In the genomic region with DNA sequence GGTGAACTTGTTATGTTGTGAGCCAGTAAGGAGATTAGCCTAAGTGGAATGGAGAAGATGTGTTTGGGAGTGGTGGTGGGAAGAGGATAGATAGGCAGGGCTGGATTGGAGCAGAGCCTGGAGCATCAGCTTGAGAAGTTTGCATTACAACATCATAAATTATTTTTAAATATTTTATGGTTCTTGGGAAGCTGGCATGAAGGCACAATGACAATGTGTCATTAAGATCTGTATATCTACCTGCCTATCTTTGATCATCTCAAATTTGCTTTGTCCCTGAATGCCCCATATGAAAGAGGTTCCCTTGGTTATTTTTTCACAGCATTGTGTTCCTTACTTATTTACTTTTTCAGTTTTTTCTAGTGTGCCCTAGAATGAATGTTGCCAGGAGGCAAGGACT, we compare ENCODE assay signal across 16 cellular contexts. TPM values are rescaled to one million over a fixed set of nuclear protein-coding genes. Genes with fewer than 3 reads are reported as not detected.
DNase-seq lines count a peak whose midpoint lies in the region; ATAC-seq and TF ChIP-seq lines count a peak whose summit lies in the region.
"Had no signal": no experiment of that assay in that cellular context is flagged by ENCODE, and none has a peak within 500 bp of the region (broad histone marks: within the 10 kb centered on the region; RNA-seq: fewer than 3 reads in every experiment).

No MANE protein-coding gene starts in this region.

- H3K9me2 ChIP-seq in GM23248 (ENCODE audit: insufficient read depth): no peaks in the 10 kb centered on the region

- H3K4me2 ChIP-seq in GM23248 (ENCODE audit: unreplicated experiment): no peak overlapping the region
- H3K4me2 ChIP-seq: BLaER1, GM23338 had no signal

- H3K4me1 ChIP-seq in esophagus (ENCODE audit: control insufficient read depth in 2 of 2, insufficient read depth in 2 of 2, low read length in 1 of 2): peaks cover 0 to 2% of the 10 kb centered on the region in 2 donors
- H3K4me1 ChIP-seq in prostate gland (replicated peaks): peaks cover 20% of the 10 kb centered on the region
- peaks cover 15% of the 10 kb centered on the region for H3K4me1 ChIP-seq in GM23248 (ENCODE audit: insufficient read depth)
- H3K4me1 ChIP-seq: Caco-2 had no signal

- no peak for TF ChIP-seq CTCF in C4-2B (conservative IDR thresholded peaks at IDR 0.05)
- TF ChIP-seq CTCF in prostate gland (IDR thresholded peaks at IDR 0.05): no peak

- in situ Hi-C loops in GM23248 (cut with MboI): loop anchor here (5.0 kb wide), 1 partner anchor 251 kb away; no protein-coding TSS in a partner anchor

- peaks cover 11% of the 10 kb centered on the region for H3F3A ChIP-seq in GM23248 (ENCODE audit: insufficient read depth)

- H3K4me3 ChIP-seq in esophagus (ENCODE audit: low read depth in 1 of 2, low read length in 2 of 2): no peak overlapping the region
- no peak overlapping the region for H3K4me3 ChIP-seq in prostate gland
- H3K4me3 ChIP-seq in GM23248: no peak overlapping the region
- H3K4me3 ChIP-seq: BLaER1, GM23338 had no signal

- H3K27ac Mint-ChIP-seq in T-helper 17 cell: peak overlapping the region; percentile 83
- H3K27ac Mint-ChIP-seq: CD4-positive, CD25-positive, alpha-beta regulatory T cell; GM23338 had no signal

- H3K4me3 Mint-ChIP-seq in T-helper 17 cell: no peak overlapping the region
- H3K4me3 Mint-ChIP-seq: CD4-positive, CD25-positive, alpha-beta regulatory T cell; GM23338 had no signal

- H3K9me3 ChIP-seq in T-helper 17 cell (ENCODE audit: control insufficient read depth, low read length, poor library complexity, severe bottlenecking) (no peaks in the 10 kb centered on the region), esophagus (ENCODE audit: control insufficient read depth in 2 of 2, insufficient read depth in 1 of 2, low read depth in 1 of 2, low read length in 1 of 2) (no peaks in the 10 kb centered on the region), prostate gland (no peaks in the 10 kb centered on the region), GM23248 (ENCODE audit: low read depth) (no peaks in the 10 kb centered on the region)
- H3K9me3 ChIP-seq: BLaER1, Caco-2 had no signal

- no peak overlapping the region for H3K9ac ChIP-seq in GM23248
- H3K9ac ChIP-seq: BLaER1 had no signal

- no peak for TF ChIP-seq POLR2A in prostate gland (IDR thresholded peaks at IDR 0.05)

- intact Hi-C loops in prostate gland (cut with DNase I): loop anchor here (5.0 kb wide), 2 partner anchors 251 to 266 kb away; no protein-coding TSS in a partner anchor

- no peak overlapping the region for H2AFZ ChIP-seq in GM23248

- H3K27me3 ChIP-seq in esophagus (ENCODE audit: control insufficient read depth in 1 of 2, insufficient read depth in 2 of 2, low read length in 2 of 2) (no peaks in the 10 kb centered on the region), prostate gland (replicated peaks; ENCODE audit: insufficient read depth) (no peaks in the 10 kb centered on the region), GM23248 (replicated peaks; ENCODE audit: insufficient read depth) (no peaks in the 10 kb centered on the region)

- H3K36me3 ChIP-seq in esophagus (ENCODE audit: control insufficient read depth in 2 of 2, insufficient read depth in 2 of 2, low read length in 1 of 2): no peaks in the 10 kb centered on the region
- H3K36me3 ChIP-seq in prostate gland: no peaks in the 10 kb centered on the region
- H3K36me3 ChIP-seq in GM23248 (ENCODE audit: low read depth): peaks cover 3% of the 10 kb centered on the region; the same call in 1 of the 2 replicates
- H3K36me3 ChIP-seq: BLaER1 had no signal

- DNase-seq in T-helper 17 cell: no peak
- peak; percentile 60 for DNase-seq in prostate gland (ENCODE audit: low spot score)
- DNase-seq in GM23248: no peak
- DNase-seq: 8988T; Caco-2; CD4-positive, CD25-positive, alpha-beta regulatory T cell; HCEC 1CT had no signal

- no peaks in the 10 kb centered on the region for H3K79me2 ChIP-seq in GM23248 (ENCODE audit: insufficient read depth)

- H3K36me3 Mint-ChIP-seq in T-helper 17 cell (ENCODE audit: low read depth): no peaks in the 10 kb centered on the region
- H3K36me3 Mint-ChIP-seq: CD4-positive, CD25-positive, alpha-beta regulatory T cell had no signal

- ATAC-seq in T-helper 17 cell: no peak
- ATAC-seq in GM18873 (IDR thresholded peaks at IDR 0.05; ENCODE audit: low FRiP score, unreplicated experiment): no peak
- no peak for ATAC-seq in HG02798 (IDR thresholded peaks at IDR 0.05; ENCODE audit: poor library complexity, unreplicated experiment)
- ATAC-seq: GM23338 had no signal

- H3K27ac ChIP-seq in C4-2B (peak overlapping the region; percentile 100), esophagus (ENCODE audit: low read depth in 2 of 2, low read length in 1 of 2) (peak overlapping the region; percentile 85 to 87), prostate gland (peak overlapping the region in 1 of 2 donors; percentile 70), GM23248 (no peak overlapping the region)
- H3K27ac ChIP-seq: BLaER1 had no signal

- peaks cover 6% of the 10 kb centered on the region for H3K4me1 Mint-ChIP-seq in T-helper 17 cell
- H3K4me1 Mint-ChIP-seq: GM23338 had no signal

- peaks cover 12% of the 10 kb centered on the region for H3K27me3 Mint-ChIP-seq in T-helper 17 cell

- no peaks in the 10 kb centered on the region for H4K20me1 ChIP-seq in GM23248 (ENCODE audit: insufficient read depth)
- H4K20me1 ChIP-seq: BLaER1 had no signal

RNA-seq across cellular contexts. Expression of a gene that starts 32.3 kb away (rescaled TPM):
- total RNA-seq in T-helper 17 cell (not detected), prostate gland (under 1 TPM in 1 of 2 donors, not detected in 1; 0.06 TPM)
- polyA plus RNA-seq in esophagus (under 1 TPM; 0.01 to 0.08 TPM), GM23248 (2016; fragmentation: Nextera tagmentation; extraction: Ambion mirVana) (0.05 TPM in 1 of 2 replicates, not detected in the other)
- total RNA-seq in GM23248 (2014; rRNA removed; shearing (Covaris generic)): not detected in 2 replicates
- total RNA-seq: A673; Caco-2; CD4-positive, CD25-positive, alpha-beta regulatory T cell; GM23338; HT-29 had no signal
- polyA plus RNA-seq: AG04450; CD4-positive, CD25-positive, alpha-beta regulatory T cell; GM23338 had no signal

RNA-seq across cellular contexts. Expression of a gene that starts 32.7 kb away (rescaled TPM):
- total RNA-seq in T-helper 17 cell (not detected), prostate gland (not detected)
- polyA plus RNA-seq in esophagus (1 to 10 TPM in 1 of 2 donors, under 1 TPM in 1; 0.20 to 1.3 TPM), GM23248 (2016; fragmentation: Nextera tagmentation; extraction: Ambion mirVana) (0.05 TPM in 1 of 2 replicates, not detected in the other)
- total RNA-seq in GM23248 (2014; rRNA removed; shearing (Covaris generic)): not detected in 2 replicates
- total RNA-seq: A673; Caco-2; CD4-positive, CD25-positive, alpha-beta regulatory T cell; GM23338; HT-29 had no signal
- polyA plus RNA-seq: AG04450; CD4-positive, CD25-positive, alpha-beta regulatory T cell; GM23338 had no signal
